Comparison of ENCODE assay signal across 8 cellular contexts in the genomic region with DNA sequence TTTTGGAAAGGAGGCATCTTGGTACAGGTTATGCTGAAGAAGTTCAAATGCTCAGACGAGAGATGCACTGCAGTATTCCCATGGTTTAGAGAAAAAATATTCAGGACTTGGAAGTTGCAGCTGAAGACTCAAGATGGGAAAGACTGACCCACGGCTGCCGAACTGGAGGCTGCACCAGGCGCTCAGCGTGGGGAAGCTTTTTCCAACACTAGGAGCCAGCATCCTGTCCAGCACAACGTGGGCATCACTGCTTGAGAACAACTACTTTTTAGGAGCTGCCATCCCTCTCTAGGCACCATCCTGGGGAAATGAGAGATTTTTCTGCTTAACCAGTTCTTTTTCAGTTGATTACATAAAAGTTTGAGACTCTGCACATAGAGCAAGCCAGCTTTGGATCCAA.
"Had no signal": no experiment of that assay in that cellular context is flagged by ENCODE, and none has a peak within 500 bp of the region (broad histone marks: within the 10 kb centered on the region; RNA-seq: fewer than 3 reads in every experiment).

No MANE protein-coding gene starts in this region.

- H3K4me3 ChIP-seq: breast epithelium had no signal

- H3K9me3 ChIP-seq: breast epithelium had no signal

- H3K27me3 ChIP-seq: breast epithelium had no signal

- DNase-seq: activated naive CD4-positive, alpha-beta T cell treated with anti-CD3 and anti-CD28 coated beads, Interleukin-2, amount 50 U/mL, for 16 hours; activated T-cell treated with anti-CD3 and anti-CD28 coated beads, Interleukin-2, amount 50 U/mL, for 1 hour; effector CD4-positive, alpha-beta T cell; occipital lobe; stimulated activated CD4-positive, alpha-beta T cell treated with anti-CD3 and anti-CD28 coated beads, Interleukin-12 subunit alpha, Interleukin-12 subunit beta, amount 100 ng/mL, for 4 hours; stimulated activated naive CD4-positive, alpha-beta T cell treated with Interleukin-2 at 50 U/mL for 16 hours; trophoblast cell had no signal

- H3K36me3 ChIP-seq: breast epithelium had no signal
